8 cellular contexts compared by ENCODE assay signal in genomic region chr11:62402226-62402625, GRCh38. TPM values are rescaled to one million over a fixed set of nuclear protein-coding genes. Genes with fewer than 3 reads are reported as not detected.
DNase-seq lines count a peak whose midpoint lies in the region; ATAC-seq and TF ChIP-seq lines count a peak whose summit lies in the region.
"Had no signal": no experiment of that assay in that cellular context is flagged by ENCODE, and none has a peak within 500 bp of the region (broad histone marks: within the 10 kb centered on the region; RNA-seq: fewer than 3 reads in every experiment).

No MANE protein-coding gene starts in this region.

- peak; percentile 89 for ATAC-seq in activated CD4-positive, alpha-beta T cell treated with anti-CD3 and anti-CD28 coated beads for 36 hours
- ATAC-seq in GM19328 (IDR thresholded peaks at IDR 0.05; ENCODE audit: unreplicated experiment) (no peak), HG03139 (IDR thresholded peaks at IDR 0.05; ENCODE audit: unreplicated experiment) (no peak)

- peak; percentile 50 for DNase-seq in activated CD4-positive, alpha-beta T cell treated with anti-CD3 and anti-CD28 coated beads for 36 hours
- DNase-seq in coronary artery (ENCODE audit: low spot score), result peak; percentile 89
- no peak for DNase-seq in prostate gland (ENCODE audit: low spot score)
- no peak for DNase-seq in G401 (ENCODE audit: low spot score)

- CTCF ChIA-PET in activated CD4-positive, alpha-beta T cell treated with anti-CD3 and anti-CD28 coated beads for 36 hours (lab: Charles Lee), result interaction anchor here (0.9 to 1.3 kb wide), 2 partner anchors 9 to 141 kb away, joined by 4 read pairs; no protein-coding TSS in a partner anchor

- H3K36me3 Mint-ChIP-seq in activated CD4-positive, alpha-beta T cell treated with anti-CD3 and anti-CD28 coated beads for 36 hours (ENCODE audit: low read depth), result no peaks in the 10 kb centered on the region

- H3K9me3 Mint-ChIP-seq in activated CD4-positive, alpha-beta T cell treated with anti-CD3 and anti-CD28 coated beads for 36 hours (ENCODE audit: low read depth), result no peaks in the 10 kb centered on the region

- H3K9me3 ChIP-seq in prostate gland, result no peaks in the 10 kb centered on the region

- H3K27me3 Mint-ChIP-seq in activated CD4-positive, alpha-beta T cell treated with anti-CD3 and anti-CD28 coated beads for 36 hours, result no peaks in the 10 kb centered on the region

- peaks cover 21% of the 10 kb centered on the region for H3K4me1 ChIP-seq in prostate gland (replicated peaks)
- H3K4me1 ChIP-seq in urinary bladder (ENCODE audit: insufficient read depth), result no peaks in the 10 kb centered on the region

- POLR2A ChIA-PET in activated CD4-positive, alpha-beta T cell treated with anti-CD3 and anti-CD28 coated beads for 36 hours (lab: Charles Lee), result no interaction called here

- 55% methylated on average over 14 of the region's 14 CpGs for WGBS in prostate gland
- 40% methylated on average over 14 of the region's 14 CpGs for WGBS in urinary bladder

- in situ Hi-C loops in G401 (cut with HindIII; ENCODE audit: low sequenced_read_pairs), result no loop called here

- H3K36me3 ChIP-seq in prostate gland (no peaks in the 10 kb centered on the region), urinary bladder (ENCODE audit: insufficient read depth) (no peaks in the 10 kb centered on the region)

- H3K4me3 Mint-ChIP-seq in activated CD4-positive, alpha-beta T cell treated with anti-CD3 and anti-CD28 coated beads for 36 hours, result peak overlapping the region; percentile 62

- intact Hi-C loops in activated CD4-positive, alpha-beta T cell treated with anti-CD3 and anti-CD28 coated beads for 36 hours (cut with DNase I, micrococcal nuclease), result no loop called here
- intact Hi-C loops in prostate gland (cut with DNase I), result no loop called here

- H3K4me3 ChIP-seq in coronary artery (peak overlapping the region; percentile 52), prostate gland (no peak overlapping the region), urinary bladder (ENCODE audit: low read depth, low read length) (no peak overlapping the region)

- no peak for TF ChIP-seq POLR2A in prostate gland (IDR thresholded peaks at IDR 0.05)

- H3K27ac ChIP-seq in coronary artery (peak overlapping the region; percentile 73 to 96), prostate gland (peak overlapping the region; percentile 22 to 67), urinary bladder (ENCODE audit: low read depth) (peak overlapping the region; percentile 57)

- TF ChIP-seq CTCF in coronary artery (IDR thresholded peaks at IDR 0.05), result no peak
- no peak for TF ChIP-seq CTCF in prostate gland (IDR thresholded peaks at IDR 0.05)

- H3K27me3 ChIP-seq in prostate gland (replicated peaks; ENCODE audit: insufficient read depth), result no peaks in the 10 kb centered on the region

- H3K27ac Mint-ChIP-seq in activated CD4-positive, alpha-beta T cell treated with anti-CD3 and anti-CD28 coated beads for 36 hours, result peak overlapping the region; percentile 73

- peaks cover 23% of the 10 kb centered on the region for H3K4me1 Mint-ChIP-seq in activated CD4-positive, alpha-beta T cell treated with anti-CD3 and anti-CD28 coated beads for 36 hours

RNA-seq across cellular contexts. Expression of gene SCGB1A1, which starts 16.6 kb away (rescaled TPM):
- not detected for total RNA-seq in activated CD4-positive, alpha-beta T cell treated with anti-CD3 and anti-CD28 coated beads for 36 hours
- 100 to 1,000 TPM in 1 of 2 donors, 1 to 10 TPM in 1; 6.8 to 203 TPM for total RNA-seq in prostate gland
- total RNA-seq in urinary bladder, result 9.5 TPM
- polyA plus RNA-seq in urinary bladder, result not detected
- total RNA-seq in G401 (2014; rRNA removed; shearing (Covaris generic)), result not detected in 2 replicates
- total RNA-seq: myocyte had no signal

Comparison
In these comparisons a context has a peak if more than half of its experiments do, and no peak if none do; other contexts are left out.
1. DNase-seq: peak in activated CD4-positive, alpha-beta T cell treated with anti-CD3 and anti-CD28 coated beads for 36 hours (single experiment) and coronary artery (single experiment); none in prostate gland (single experiment) and G401 (single experiment).
2. Peak in every context shown above with its lines, with median percentiles within 50 percentile points of each other: H3K27ac ChIP-seq.